30 cellular contexts compared by ENCODE assay signal in the genomic region with DNA sequence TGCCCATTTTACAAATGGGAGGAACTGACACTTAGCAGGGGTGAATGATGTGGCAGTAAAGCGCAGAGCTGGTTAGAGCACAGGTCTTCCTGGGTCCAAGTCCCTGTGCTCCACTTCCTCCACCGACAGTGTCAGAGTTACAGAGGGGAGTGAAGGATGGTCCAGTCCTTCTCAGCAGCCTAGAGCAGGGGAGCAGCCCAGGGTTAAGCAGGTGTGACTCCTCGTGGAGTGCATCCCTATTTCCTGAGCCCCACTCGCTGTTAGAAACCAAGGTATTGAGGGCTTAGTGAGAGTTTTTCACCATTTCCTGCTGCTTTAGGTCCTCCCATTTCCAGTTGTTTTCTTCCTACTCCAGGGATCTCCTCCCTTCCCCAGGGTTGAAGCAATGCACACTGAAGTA.
"Had no signal": no experiment of that assay in that cellular context is flagged by ENCODE, and none has a peak within 500 bp of the region (broad histone marks: within the 10 kb centered on the region; RNA-seq: fewer than 3 reads in every experiment).

No MANE protein-coding gene starts in this region.

- H3K4me1 ChIP-seq: colonic mucosa, foreskin keratinocyte, left lung, stomach, testis, tibial artery had no signal

- H3K27ac Mint-ChIP-seq: dendritic cell treated with granulocyte-macrophage colony-stimulating factor and Interleukin-4, amounts not matched to agents 40 ng/mL and 50 ng/mL, for 4 days; endodermal cell; mesothelial cell of epicardium; naive B cell; type B pancreatic cell had no signal

- H2AFZ ChIP-seq: hepatocyte had no signal

- DNase-seq: colonic mucosa; effector CD8-positive, alpha-beta T cell; endodermal cell; foreskin keratinocyte; heart left ventricle; left cardiac atrium; left lung; mesenchymal stem cell; mucosa of descending colon; naive B cell; pancreas; stimulated activated CD4-positive, alpha-beta T cell treated with anti-CD3 and anti-CD28 coated beads, Interleukin-12 subunit alpha, Interleukin-12 subunit beta, amount 100 ng/mL, for 4 hours; stimulated activated CD4-positive, alpha-beta T cell treated with anti-CD3 and anti-CD28 coated beads, Interleukin-1b, Interleukin-23, amount 100 ng/mL, for 48 hours; stimulated activated CD4-positive, alpha-beta T cell treated with anti-CD3 and anti-CD28 coated beads, Interleukin-4, amount 100 ng/mL, for 1 hour; stimulated activated CD8-positive, alpha-beta memory T cell treated with anti-CD3 and anti-CD28 coated beads, Interleukin-4, amount 100 ng/mL, for 48 hours; stimulated activated naive CD4-positive, alpha-beta T cell treated with Interleukin-2 at 50 U/mL for 16 hours; stomach; testis; tibial artery had no signal

- H3K27me3 Mint-ChIP-seq: dendritic cell treated with granulocyte-macrophage colony-stimulating factor and Interleukin-4, amounts not matched to agents 40 ng/mL and 50 ng/mL, for 4 days; naive B cell; type B pancreatic cell had no signal

- ATAC-seq: foreskin keratinocyte, gastroesophageal sphincter, heart left ventricle, left cardiac atrium, left lung, mucosa of descending colon, pancreas, sciatic nerve had no signal

- H3K4me3 ChIP-seq: colonic mucosa, esophagus muscularis mucosa, gastroesophageal sphincter, heart left ventricle, hepatocyte, left lung, mucosa of descending colon, pancreas, smooth muscle cell, stomach, testis, tibial artery had no signal

- H3K9me3 Mint-ChIP-seq: dendritic cell treated with granulocyte-macrophage colony-stimulating factor and Interleukin-4, amounts not matched to agents 40 ng/mL and 50 ng/mL, for 4 days; endodermal cell; mesothelial cell of epicardium; naive B cell; neural crest cell; type B pancreatic cell had no signal

- H3K4me1 Mint-ChIP-seq: endodermal cell, naive B cell, neural crest cell had no signal

- H3K27ac ChIP-seq: colonic mucosa, esophagus muscularis mucosa, foreskin keratinocyte, gastroesophageal sphincter, heart left ventricle, hepatocyte, left lung, neutrophil, pancreas, stomach, testis, tibial artery had no signal

- H3K79me2 ChIP-seq: hepatocyte had no signal

- FAIRE-seq: endothelial cell of umbilical vein, pancreas had no signal

- H3K9me3 ChIP-seq: colonic mucosa, esophagus muscularis mucosa, gastroesophageal sphincter, heart left ventricle, left lung, mucosa of descending colon, neutrophil, pancreas, stomach, testis, tibial artery had no signal

- H3K4me3 Mint-ChIP-seq: dendritic cell treated with granulocyte-macrophage colony-stimulating factor and Interleukin-4, amounts not matched to agents 40 ng/mL and 50 ng/mL, for 4 days; endodermal cell; mesothelial cell of epicardium; naive B cell; neural crest cell; type B pancreatic cell had no signal

- H3K4me2 ChIP-seq: hepatocyte, smooth muscle cell had no signal

- H3K27me3 ChIP-seq: colonic mucosa, esophagus muscularis mucosa, foreskin keratinocyte, gastroesophageal sphincter, heart left ventricle, hepatocyte, left lung, neutrophil, pancreas, stomach, testis, tibial artery had no signal
